ENCODE assay signal across 22 cellular contexts in genomic region chr17:42632949-42633444, GRCh38. TPM values are rescaled to one million over a fixed set of nuclear protein-coding genes. Genes with fewer than 3 reads are reported as not detected.
A peak's percentile ranks its signal among the peaks of the same experiment; 100 is the strongest.
DNase-seq lines count a peak whose midpoint lies in the region; ATAC-seq, FAIRE-seq and TF ChIP-seq lines count a peak whose summit lies in the region.
"Had no signal": no experiment of that assay in that cellular context is flagged by ENCODE, and none has a peak within 500 bp of the region (broad histone marks: within the 10 kb centered on the region; RNA-seq: fewer than 3 reads in every experiment).

No MANE protein-coding gene starts in this region.

- no peak for FAIRE-seq in A549 (lab: Jason Lieb, UNC)
- FAIRE-seq: GM18507 had no signal

- no peak overlapping the region for H3K9ac ChIP-seq in Loucy (ENCODE audit: low read depth, low read length, poor library complexity, severe bottlenecking)
- no peak overlapping the region for H3K9ac ChIP-seq in neural progenitor cell

- H3K27ac Mint-ChIP-seq in neural progenitor cell: peak overlapping the region; percentile 82
- H3K27ac Mint-ChIP-seq in Calu3 (ENCODE audit: unreplicated experiment): no peak overlapping the region
- H3K27ac Mint-ChIP-seq: activated naive CD8-positive, alpha-beta T cell treated with anti-CD3 and anti-CD28 coated beads, Interleukin-2, amount 10 ng/mL, durations not matched to agents 7 days and 5 days; activated T-helper 2 cell treated with anti-CD3 and anti-CD28 coated beads, Interferon-gamma antibody, Interleukin-2, Interleukin-4, amounts not matched to agents 10 μg/mL and 5 μg/mL and 100 μg/mL, durations not matched to agents 14 hours and 24 hours and 36 hours; natural killer cell treated with Interleukin-12 subunit alpha and Interleukin-12 subunit beta and Interleukin-15 and Interleukin-18, amount 100 ng/mL, for 72 hours had no signal

- H3K79me2 ChIP-seq in Loucy (ENCODE audit: insufficient read depth, low read length): no peaks in the 10 kb centered on the region
- no peaks in the 10 kb centered on the region for H3K79me2 ChIP-seq in neural progenitor cell (ENCODE audit: low read depth)

- TF ChIP-seq EP300 in A549 (IDR thresholded peaks at IDR 0.05): no peak

- H3K4me3 Mint-ChIP-seq in neural progenitor cell (no peak overlapping the region), Calu3 (ENCODE audit: low read depth, unreplicated experiment) (no peak overlapping the region)
- H3K4me3 Mint-ChIP-seq: activated naive CD8-positive, alpha-beta T cell treated with anti-CD3 and anti-CD28 coated beads, Interleukin-2, amount 10 ng/mL, durations not matched to agents 7 days and 5 days; CD14-positive monocyte; H9; natural killer cell treated with Interleukin-12 subunit alpha and Interleukin-12 subunit beta and Interleukin-15 and Interleukin-18, amount 100 ng/mL, for 72 hours had no signal

- H2AFZ ChIP-seq in Loucy (ENCODE audit: low read length): peak overlapping the region; percentile 56; the same call in 1 of the 2 replicates
- peak overlapping the region; percentile 12 for H2AFZ ChIP-seq in neural progenitor cell (replicated peaks)

- POLR2A ChIA-PET in A549 (lab: Yijun Ruan, JAX): interaction anchor here (0.8 kb wide), 1 partner anchor 26 kb away, joined by 5 read pairs; the partner anchor contains the start of gene TUBG2
- POLR2A ChIA-PET in HEK293T (lab: Yijun Ruan, JAX): interaction anchor here (0.6 to 1.0 kb wide), 5 partner anchors 11 to 53 kb away, joined by 3 to 5 read pairs (median 3); partner anchors contain the start of gene PLEKHH3

- H3K4me1 Mint-ChIP-seq in neural progenitor cell: no peaks in the 10 kb centered on the region
- H3K4me1 Mint-ChIP-seq in Calu3 (ENCODE audit: low read depth, unreplicated experiment): no peaks in the 10 kb centered on the region
- H3K4me1 Mint-ChIP-seq: activated naive CD8-positive, alpha-beta T cell treated with anti-CD3 and anti-CD28 coated beads, Interleukin-2, amount 10 ng/mL, durations not matched to agents 7 days and 5 days; H9 had no signal

- CTCF ChIA-PET in A549 (lab: Yijun Ruan, JAX) (interaction anchor here (0.5 to 3.4 kb wide), 6 partner anchors 13 to 95 kb away, joined by 3 to 14 read pairs (median 4); no protein-coding TSS in a partner anchor), HEK293T (lab: Yijun Ruan, JAX) (interaction anchor here (0.6 to 0.7 kb wide), 3 partner anchors 10 to 55 kb away, joined by 3 to 4 read pairs (median 3); partner anchors contain the start of gene PSMC3IP), Calu3 (lab: Charles Lee) (interaction anchor here (0.7 to 1.4 kb wide), 4 partner anchors 28 to 330 kb away, joined by 3 to 12 read pairs (median 4); no protein-coding TSS in a partner anchor)

- 76% methylated on average over 9 of the region's 9 CpGs for WGBS in A549 (ENCODE audit: missing lambda C conversion rate)

- H3K9me3 Mint-ChIP-seq in neural progenitor cell (no peaks in the 10 kb centered on the region), Calu3 (ENCODE audit: low read depth, unreplicated experiment) (no peaks in the 10 kb centered on the region)
- H3K9me3 Mint-ChIP-seq: activated naive CD8-positive, alpha-beta T cell treated with anti-CD3 and anti-CD28 coated beads, Interleukin-2, amount 10 ng/mL, durations not matched to agents 7 days and 5 days; activated T-helper 2 cell treated with anti-CD3 and anti-CD28 coated beads, Interferon-gamma antibody, Interleukin-2, Interleukin-4, amounts not matched to agents 10 μg/mL and 5 μg/mL and 100 μg/mL, durations not matched to agents 14 hours and 24 hours and 36 hours; H9; natural killer cell treated with Interleukin-12 subunit alpha and Interleukin-12 subunit beta and Interleukin-15 and Interleukin-18, amount 100 ng/mL, for 72 hours had no signal

- DNase-seq in A549 (ENCODE audit: low read depth in 1 of 2, low spot score in 1 of 2): no peak
- peak; percentile 80 for DNase-seq in epithelial cell of esophagus (ENCODE audit: low read depth)
- no peak for DNase-seq in neural progenitor cell (ENCODE audit: low spot score)
- no peak for DNase-seq in HEK293T (ENCODE audit: extremely low spot score)
- DNase-seq in Calu3: no peak
- DNase-seq: activated CD8-positive, alpha-beta memory T cell treated with anti-CD3 and anti-CD28 coated beads, Interleukin-2, amount 50 U/mL, for 4 hours; activated naive CD8-positive, alpha-beta T cell treated with anti-CD3 and anti-CD28 coated beads, Interleukin-2, amount 10 ng/mL, durations not matched to agents 7 days and 5 days; DMS 273 treated with DMSO at 0.1 percent for 48 hours; effector memory CD4-positive, alpha-beta T cell; H9; head of caudate nucleus; NCI-H1417; NCI-H510A treated with DMSO at 0.1 percent for 48 hours; ovary; T-helper 2 cell had no signal

- H3K36me3 Mint-ChIP-seq in neural progenitor cell: no peaks in the 10 kb centered on the region
- H3K36me3 Mint-ChIP-seq in Calu3 (ENCODE audit: insufficient read depth, unreplicated experiment): no peaks in the 10 kb centered on the region
- H3K36me3 Mint-ChIP-seq: activated naive CD8-positive, alpha-beta T cell treated with anti-CD3 and anti-CD28 coated beads, Interleukin-2, amount 10 ng/mL, durations not matched to agents 7 days and 5 days; CD14-positive monocyte; natural killer cell treated with Interleukin-12 subunit alpha and Interleukin-12 subunit beta and Interleukin-15 and Interleukin-18, amount 100 ng/mL, for 72 hours had no signal

- TF ChIP-seq RAD21 in A549 (conservative IDR thresholded peaks at IDR 0.05 in 1 of 2, IDR thresholded peaks at IDR 0.05 in 1 of 2): no peak

- no peaks in the 10 kb centered on the region for H3K9me3 ChIP-seq in A549
- H3K9me3 ChIP-seq in Loucy (ENCODE audit: insufficient read depth, low read depth, low read length): no peaks in the 10 kb centered on the region
- no peaks in the 10 kb centered on the region for H3K9me3 ChIP-seq in neural progenitor cell (ENCODE audit: low read depth)
- H3K9me3 ChIP-seq: ovary had no signal

- H3K36me3 ChIP-seq in Loucy (ENCODE audit: insufficient read depth, low read length) (no peaks in the 10 kb centered on the region), neural progenitor cell (no peaks in the 10 kb centered on the region)
- H3K36me3 ChIP-seq: ovary had no signal

- intact Hi-C loops in Calu3 (cut with micrococcal nuclease; ENCODE audit: unreplicated experiment): no loop called here

- no peaks in the 10 kb centered on the region for H3K27me3 ChIP-seq in Loucy (ENCODE audit: insufficient read depth, low read length, poor library complexity, severe bottlenecking)
- H3K27me3 ChIP-seq in neural progenitor cell: no peaks in the 10 kb centered on the region
- H3K27me3 ChIP-seq: ovary had no signal

- no peak overlapping the region for H3K4me3 ChIP-seq in A549
- no peak overlapping the region for H3K4me3 ChIP-seq in Loucy (ENCODE audit: low read length, poor library complexity, severe bottlenecking)
- no peak overlapping the region for H3K4me3 ChIP-seq in epithelial cell of esophagus (ENCODE audit: low read length)
- H3K4me3 ChIP-seq in neural progenitor cell: no peak overlapping the region
- H3K4me3 ChIP-seq: ovary had no signal

- H3F3A ChIP-seq in Loucy (ENCODE audit: low read depth) (no peaks in the 10 kb centered on the region), neural progenitor cell (ENCODE audit: low read depth) (no peaks in the 10 kb centered on the region)

- H3K4me1 ChIP-seq in A549: no peaks in the 10 kb centered on the region
- H3K4me1 ChIP-seq in Loucy (ENCODE audit: insufficient read depth, low read length, poor library complexity, severe bottlenecking): no peaks in the 10 kb centered on the region
- no peaks in the 10 kb centered on the region for H3K4me1 ChIP-seq in neural progenitor cell

- H4K20me1 ChIP-seq in Loucy (ENCODE audit: insufficient read depth, low read length, poor library complexity, severe bottlenecking): no peaks in the 10 kb centered on the region
- no peaks in the 10 kb centered on the region for H4K20me1 ChIP-seq in neural progenitor cell (ENCODE audit: low read depth)

- ATAC-seq in A549: peak; percentile 49 to 50; a peak in 4 of 6 replicates
- no peak for ATAC-seq in HG02981 (IDR thresholded peaks at IDR 0.05; ENCODE audit: unreplicated experiment)
- ATAC-seq in HG03025 (IDR thresholded peaks at IDR 0.05; ENCODE audit: low FRiP score, unreplicated experiment): no peak
- ATAC-seq: natural killer cell treated with Interleukin-12 subunit alpha and Interleukin-12 subunit beta and Interleukin-15 and Interleukin-18, amount 100 ng/mL, for 72 hours had no signal

- no peak overlapping the region for H3K27ac ChIP-seq in A549
- H3K27ac ChIP-seq in neural progenitor cell: no peak overlapping the region
- H3K27ac ChIP-seq: ovary had no signal

- no peaks in the 10 kb centered on the region for H3K27me3 Mint-ChIP-seq in neural progenitor cell (ENCODE audit: insufficient read depth, low read depth)
- H3K27me3 Mint-ChIP-seq in Calu3 (ENCODE audit: unreplicated experiment): no peaks in the 10 kb centered on the region
- H3K27me3 Mint-ChIP-seq: activated naive CD8-positive, alpha-beta T cell treated with anti-CD3 and anti-CD28 coated beads, Interleukin-2, amount 10 ng/mL, durations not matched to agents 7 days and 5 days had no signal

- no TSS peak for BruUV-seq in Calu3 (replicated peaks; lab: Mats Ljungman, UMichigan)

- TF ChIP-seq POLR2A in A549 (IDR thresholded peaks at IDR 0.05; ENCODE audit: low read length): no peak

- no peak for TF ChIP-seq CTCF in A549 (IDR thresholded peaks at IDR 0.05)
- no peak for TF ChIP-seq CTCF in Loucy (conservative IDR thresholded peaks at IDR 0.05; ENCODE audit: low read length)
- no peak for TF ChIP-seq CTCF in epithelial cell of esophagus (IDR thresholded peaks at IDR 0.05; ENCODE audit: insufficient read depth, low read depth, low read length, missing control alignments)
- no peak for TF ChIP-seq CTCF in neural progenitor cell (IDR thresholded peaks at IDR 0.05)
- TF ChIP-seq CTCF in Calu3 (IDR thresholded peaks at IDR 0.05; ENCODE audit: unreplicated experiment): no peak

- no peak overlapping the region for H3K4me2 ChIP-seq in A549
- no peak overlapping the region for H3K4me2 ChIP-seq in Loucy (ENCODE audit: low read depth, low read length, poor library complexity, severe bottlenecking)
- no peak overlapping the region for H3K4me2 ChIP-seq in neural progenitor cell

- H3K9me2 ChIP-seq in Loucy (replicated peaks; ENCODE audit: low read depth, low read length): no peaks in the 10 kb centered on the region

RNA-seq across cellular contexts. Expression of gene TUBG1, which starts 23.5 kb away (rescaled TPM):
- 73.3 and 79.3 TPM in 2 replicates for polyA plus RNA-seq in A549 (2011; rRNA removed)
- polyA plus RNA-seq in A549 (2012; cell fraction: cytosol; rRNA removed): 341 and 366 TPM in 2 replicates
- 285 and 439 TPM in 2 replicates for polyA plus RNA-seq in A549 (2012; cell fraction: nucleus; rRNA removed)
- polyA plus RNA-seq in A549 (2017; fragmentation: RNase III; extraction: RNeasy Plus Mini Kit Qiagen cat#74134 plus additional on column Dnase treatment): 151 to 161 TPM (median 156 TPM) in 3 replicates
- polyA minus RNA-seq in A549 (2011; rRNA and poly(A)+ RNA removed): 126 and 154 TPM in 2 replicates
- 45.7 and 74.9 TPM in 2 replicates for total RNA-seq in neural progenitor cell (ENCODE audit: low replicate concordance)
- 130 and 133 TPM in 2 replicates for total RNA-seq in Calu3 (2022)

RNA-seq across cellular contexts. Expression of gene RETREG3, which starts 23.8 kb away (rescaled TPM):
- 28.3 and 45.9 TPM in 2 replicates for polyA plus RNA-seq in A549 (2011; rRNA removed)
- polyA plus RNA-seq in A549 (2012; cell fraction: cytosol; rRNA removed): 30.7 and 35.7 TPM in 2 replicates
- polyA plus RNA-seq in A549 (2012; cell fraction: nucleus; rRNA removed): 28.6 and 30.0 TPM in 2 replicates
- 19.4 to 24.2 TPM (median 22.6 TPM) in 3 replicates for polyA plus RNA-seq in A549 (2017; fragmentation: RNase III; extraction: RNeasy Plus Mini Kit Qiagen cat#74134 plus additional on column Dnase treatment)
- polyA minus RNA-seq in A549 (2011; rRNA and poly(A)+ RNA removed): 128 and 148 TPM in 2 replicates
- total RNA-seq in neural progenitor cell (ENCODE audit: low replicate concordance): 23.6 and 38.3 TPM in 2 replicates
- 71.2 and 80.6 TPM in 2 replicates for total RNA-seq in Calu3 (2022)

RNA-seq across cellular contexts. Expression of gene TUBG2, which starts 26.1 kb away (rescaled TPM):
- 14.9 and 18.6 TPM in 2 replicates for polyA plus RNA-seq in A549 (2011; rRNA removed)
- polyA plus RNA-seq in A549 (2012; cell fraction: cytosol; rRNA removed): 28.3 and 31.4 TPM in 2 replicates
- 136 and 148 TPM in 2 replicates for polyA plus RNA-seq in A549 (2012; cell fraction: nucleus; rRNA removed)
- 27.1 to 36.1 TPM (median 30.6 TPM) in 3 replicates for polyA plus RNA-seq in A549 (2017; fragmentation: RNase III; extraction: RNeasy Plus Mini Kit Qiagen cat#74134 plus additional on column Dnase treatment)
- polyA minus RNA-seq in A549 (2011; rRNA and poly(A)+ RNA removed): 8.6 and 13.8 TPM in 2 replicates
- total RNA-seq in neural progenitor cell (ENCODE audit: low replicate concordance): 12.8 and 19.6 TPM in 2 replicates
- 23.6 and 26.1 TPM in 2 replicates for total RNA-seq in Calu3 (2022)

RNA-seq across cellular contexts. Expression of gene PLEKHH3, which starts 43.8 kb away (rescaled TPM):
- polyA plus RNA-seq in A549 (2011; rRNA removed): 5.3 and 5.5 TPM in 2 replicates
- 13.8 and 18.8 TPM in 2 replicates for polyA plus RNA-seq in A549 (2012; cell fraction: cytosol; rRNA removed)
- 31.7 and 42.1 TPM in 2 replicates for polyA plus RNA-seq in A549 (2012; cell fraction: nucleus; rRNA removed)
- 12.3 to 15.5 TPM (median 14.0 TPM) in 3 replicates for polyA plus RNA-seq in A549 (2017; fragmentation: RNase III; extraction: RNeasy Plus Mini Kit Qiagen cat#74134 plus additional on column Dnase treatment)
- 2.3 and 2.5 TPM in 2 replicates for polyA minus RNA-seq in A549 (2011; rRNA and poly(A)+ RNA removed)
- total RNA-seq in neural progenitor cell (ENCODE audit: low replicate concordance): 3.4 and 22.8 TPM in 2 replicates
- 35.2 and 45.0 TPM in 2 replicates for total RNA-seq in Calu3 (2022)

RNA-seq across cellular contexts. Expression of gene CCR10, which starts 48.6 kb away (rescaled TPM):
- polyA plus RNA-seq in A549 (2011; rRNA removed): 0.19 and 0.23 TPM in 2 replicates
- 0.63 and 0.93 TPM in 2 replicates for polyA plus RNA-seq in A549 (2012; cell fraction: cytosol; rRNA removed)
- polyA plus RNA-seq in A549 (2012; cell fraction: nucleus; rRNA removed): 2.0 and 3.4 TPM in 2 replicates
- polyA plus RNA-seq in A549 (2017; fragmentation: RNase III; extraction: RNeasy Plus Mini Kit Qiagen cat#74134 plus additional on column Dnase treatment): 0.59 to 0.73 TPM (median 0.66 TPM) in 3 replicates
- polyA minus RNA-seq in A549 (2011; rRNA and poly(A)+ RNA removed): 0.37 TPM in 1 of 2 replicates, not detected in the other
- total RNA-seq in neural progenitor cell (ENCODE audit: low replicate concordance): 1.6 TPM in 1 of 2 replicates, not detected in the other
- 0.33 and 0.42 TPM in 2 replicates for total RNA-seq in Calu3 (2022)
- total RNA-seq: natural killer cell treated with Interleukin-12 subunit alpha and Interleukin-12 subunit beta and Interleukin-15 and Interleukin-18, amount 100 ng/mL, for 72 hours had no signal

Comparison
In these comparisons a context has a peak if more than half of its experiments do, and no peak if none do; other contexts are left out.
1. ATAC-seq: peak in A549 (2 of 2); none in HG02981 (single experiment) and HG03025 (single experiment).